19 cellular contexts compared by ENCODE assay signal in the genomic region with DNA sequence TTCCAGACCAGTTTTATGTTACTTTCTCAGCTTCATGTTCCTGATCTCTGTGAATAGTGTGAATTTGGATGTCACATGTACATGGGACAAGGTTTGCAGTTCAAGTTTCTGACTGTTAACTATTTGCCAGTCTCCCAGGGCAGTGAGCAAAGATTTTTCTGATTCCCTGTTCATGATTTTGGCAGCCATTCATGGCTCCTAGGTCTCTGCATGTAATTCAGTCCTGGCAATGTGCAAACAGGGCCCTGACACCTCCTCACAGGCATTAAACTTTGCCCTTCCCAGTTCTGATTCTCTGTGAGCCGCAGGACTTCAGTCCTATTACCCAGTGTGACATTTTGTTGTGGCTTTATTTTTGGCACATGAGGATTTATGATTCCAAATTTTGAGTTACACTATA.
"Had no signal": no experiment of that assay in that cellular context is flagged by ENCODE, and none has a peak within 500 bp of the region (broad histone marks: within the 10 kb centered on the region; RNA-seq: fewer than 3 reads in every experiment).

No MANE protein-coding gene starts in this region.

- H3K9me3 Mint-ChIP-seq: dendritic cell treated with granulocyte-macrophage colony-stimulating factor and Interleukin-4, amounts not matched to agents 40 ng/mL and 50 ng/mL, for 4 days; effector memory CD8-positive, alpha-beta T cell; immature natural killer cell; naive thymus-derived CD8-positive, alpha-beta T cell; neural crest cell had no signal

- H3K4me3 ChIP-seq: esophagus muscularis mucosa, gastroesophageal sphincter, ovary, right atrium auricular region, smooth muscle cell, upper lobe of left lung, vagina had no signal

- H3K36me3 Mint-ChIP-seq: immature natural killer cell; naive thymus-derived CD8-positive, alpha-beta T cell had no signal

- H3K4me3 Mint-ChIP-seq: dendritic cell treated with granulocyte-macrophage colony-stimulating factor and Interleukin-4, amounts not matched to agents 40 ng/mL and 50 ng/mL, for 4 days; effector memory CD8-positive, alpha-beta T cell; immature natural killer cell; naive thymus-derived CD8-positive, alpha-beta T cell; neural crest cell had no signal

- H3K27me3 Mint-ChIP-seq: dendritic cell treated with granulocyte-macrophage colony-stimulating factor and Interleukin-4, amounts not matched to agents 40 ng/mL and 50 ng/mL, for 4 days had no signal

- H3K36me3 ChIP-seq: esophagus muscularis mucosa, gastroesophageal sphincter, ovary, right atrium auricular region, upper lobe of left lung, vagina had no signal

- H3K27ac ChIP-seq: epithelial cell of prostate, esophagus muscularis mucosa, gastroesophageal sphincter, ovary, right atrium auricular region, upper lobe of left lung, vagina had no signal

- ATAC-seq: effector memory CD8-positive, alpha-beta T cell; gastroesophageal sphincter; left ventricle myocardium superior; naive thymus-derived CD8-positive, alpha-beta T cell had no signal

- H3K27me3 ChIP-seq: esophagus muscularis mucosa, gastroesophageal sphincter, ovary, right atrium auricular region, upper lobe of left lung, vagina had no signal

- H3K4me1 Mint-ChIP-seq: immature natural killer cell; naive thymus-derived CD8-positive, alpha-beta T cell had no signal

- DNase-seq: effector memory CD8-positive, alpha-beta T cell; glutamatergic neuron; immature natural killer cell; left ventricle myocardium superior; mesendoderm; naive thymus-derived CD8-positive, alpha-beta T cell; nucleus accumbens; ovary; stimulated activated CD4-positive, alpha-beta T cell treated with anti-CD3 and anti-CD28 coated beads, Interleukin-2, amount 100 ng/mL, for 48 hours; stimulated activated naive CD4-positive, alpha-beta T cell treated with Interleukin-2 at 50 U/mL for 16 hours; upper lobe of left lung had no signal

- H3K4me1 ChIP-seq: right atrium auricular region had no signal

- H3K9me3 ChIP-seq: esophagus muscularis mucosa, gastroesophageal sphincter, ovary, right atrium auricular region, upper lobe of left lung, vagina had no signal

- H3K27ac Mint-ChIP-seq: dendritic cell treated with granulocyte-macrophage colony-stimulating factor and Interleukin-4, amounts not matched to agents 40 ng/mL and 50 ng/mL, for 4 days; effector memory CD8-positive, alpha-beta T cell; immature natural killer cell; naive thymus-derived CD8-positive, alpha-beta T cell had no signal
